8 cellular contexts compared by ENCODE assay signal in the genomic region with DNA sequence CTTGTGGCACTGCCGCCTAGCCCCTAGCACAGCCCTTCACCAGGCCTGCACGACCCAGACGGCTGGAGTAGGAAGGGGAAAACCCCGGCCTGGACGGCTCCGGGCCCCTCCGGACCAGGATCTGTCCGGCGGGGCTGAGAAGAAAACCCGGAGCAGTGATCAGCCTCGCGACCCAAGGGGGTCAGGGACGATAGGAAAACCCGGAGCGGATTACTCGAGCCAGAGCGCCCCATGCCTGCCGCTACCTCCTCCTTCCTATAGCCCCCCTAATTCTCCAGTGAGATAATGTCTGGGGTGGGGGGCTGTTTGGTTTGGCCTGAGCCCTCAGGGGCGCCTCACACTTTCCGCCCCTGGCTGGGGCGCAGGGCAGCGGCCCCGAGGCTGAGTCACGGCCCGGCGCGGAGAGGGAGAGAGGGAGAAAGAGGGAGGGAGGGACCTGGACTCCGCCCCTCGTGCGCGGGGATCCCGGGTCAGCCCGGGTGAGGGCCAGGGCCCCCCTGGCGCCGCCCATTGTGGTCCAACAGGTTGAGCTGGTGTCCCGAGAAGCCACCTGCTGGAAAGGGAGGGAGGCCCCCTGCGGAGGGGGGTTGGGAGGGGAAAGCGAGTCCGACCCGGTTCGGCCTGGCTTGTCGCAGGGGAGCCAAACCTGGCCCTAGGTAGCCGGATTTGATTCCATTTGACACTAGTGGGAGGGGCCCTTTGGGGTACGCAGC. TPM values are rescaled to one million over a fixed set of nuclear protein-coding genes. Genes with fewer than 3 reads are reported as not detected.
DNase-seq lines count a peak whose midpoint lies in the region; ATAC-seq and TF ChIP-seq lines count a peak whose summit lies in the region.

No MANE protein-coding gene starts in this region.

- H3K27ac Mint-ChIP-seq in T-helper 2 cell treated with Interferon-gamma antibody and Interleukin-4, amounts not matched to agents 5 μg/mL and 100 μg/mL, for 36 hours: peak overlapping the region; percentile 93
- H3K27ac Mint-ChIP-seq in progenitor cell of endocrine pancreas: peak overlapping the region; percentile 95

- peak overlapping the region; percentile 95 for H3K27ac ChIP-seq in left ventricle myocardium inferior (replicated peaks)

- H3K9me3 ChIP-seq in left ventricle myocardium inferior (replicated peaks): no peaks in the 10 kb centered on the region

- H3K4me3 Mint-ChIP-seq in T-helper 2 cell treated with Interferon-gamma antibody and Interleukin-4, amounts not matched to agents 5 μg/mL and 100 μg/mL, for 36 hours: peak overlapping the region; percentile 99
- H3K4me3 Mint-ChIP-seq in progenitor cell of endocrine pancreas (ENCODE audit: low read depth): peak overlapping the region; percentile 89

- H3K27me3 Mint-ChIP-seq in T-helper 2 cell treated with Interferon-gamma antibody and Interleukin-4, amounts not matched to agents 5 μg/mL and 100 μg/mL, for 36 hours (ENCODE audit: low read depth): no peaks in the 10 kb centered on the region
- H3K27me3 Mint-ChIP-seq in progenitor cell of endocrine pancreas: no peaks in the 10 kb centered on the region

- peak; percentile 43 for ATAC-seq in HG02759 (IDR thresholded peaks at IDR 0.05; ENCODE audit: unreplicated experiment)

- H3K36me3 Mint-ChIP-seq in T-helper 2 cell treated with Interferon-gamma antibody and Interleukin-4, amounts not matched to agents 5 μg/mL and 100 μg/mL, for 36 hours (ENCODE audit: low read depth): peaks cover 7% of the 10 kb centered on the region
- no peaks in the 10 kb centered on the region for H3K36me3 Mint-ChIP-seq in progenitor cell of endocrine pancreas (ENCODE audit: insufficient read depth)

- no peaks in the 10 kb centered on the region for H3K36me3 ChIP-seq in left ventricle myocardium inferior

- H3K27me3 ChIP-seq in left ventricle myocardium inferior (ENCODE audit: low read depth): no peaks in the 10 kb centered on the region

- peaks cover 63% of the 10 kb centered on the region for H3K4me1 ChIP-seq in left ventricle myocardium inferior

- peak overlapping the region; percentile 95 for H3K4me3 ChIP-seq in left ventricle myocardium inferior

- H3K9me3 Mint-ChIP-seq in T-helper 2 cell treated with Interferon-gamma antibody and Interleukin-4, amounts not matched to agents 5 μg/mL and 100 μg/mL, for 36 hours: no peaks in the 10 kb centered on the region
- no peaks in the 10 kb centered on the region for H3K9me3 Mint-ChIP-seq in progenitor cell of endocrine pancreas (ENCODE audit: low read depth)

- intact Hi-C loops in left ventricle myocardium inferior (cut with micrococcal nuclease): no loop called here

- TF ChIP-seq CTCF in GM10266 (IDR thresholded peaks at IDR 0.05; ENCODE audit: control insufficient read depth, insufficient read depth, low read depth, missing control alignments): no peak
- TF ChIP-seq CTCF in left ventricle myocardium inferior (IDR thresholded peaks at IDR 0.05; ENCODE audit: borderline replicate concordance): no peak
- TF ChIP-seq CTCF in progenitor cell of endocrine pancreas (IDR thresholded peaks at IDR 0.05; ENCODE audit: unreplicated experiment): no peak

- H3K4me1 Mint-ChIP-seq in T-helper 2 cell treated with Interferon-gamma antibody and Interleukin-4, amounts not matched to agents 5 μg/mL and 100 μg/mL, for 36 hours (ENCODE audit: low read depth): peaks cover 38% of the 10 kb centered on the region
- H3K4me1 Mint-ChIP-seq in progenitor cell of endocrine pancreas (ENCODE audit: low read depth): peaks cover 14% of the 10 kb centered on the region

- DNase-seq in GM10266 (ENCODE audit: extremely low spot score) (peak; percentile 87), NCI-H1694 (lab: John Stamatoyannopoulos, UW) (peak; percentile 89), amygdala (lab: John Stamatoyannopoulos, UW) (peak in 53 of 56 donors; percentile 22 to 93 (median 80)), left ventricle myocardium inferior (peak; percentile 89), progenitor cell of endocrine pancreas (ENCODE audit: low spot score, unreplicated experiment) (peak; percentile 98), ureter (ENCODE audit: low spot score) (peak; percentile 97)
- DNase-seq in T-helper 2 cell treated with Interferon-gamma antibody and Interleukin-4, amounts not matched to agents 5 μg/mL and 100 μg/mL, for 36 hours (ENCODE audit: low spot score): peak; percentile 90

RNA-seq across cellular contexts. Expression of a gene that starts 1.7 kb away (rescaled TPM):
- 42.8 TPM for total RNA-seq in left ventricle myocardium inferior
- total RNA-seq in progenitor cell of endocrine pancreas: 28.9 and 29.9 TPM in 2 replicates
- 92.8 TPM for total RNA-seq in ureter

RNA-seq across cellular contexts. Expression of a gene that starts 7.5 kb away (rescaled TPM):
- total RNA-seq in left ventricle myocardium inferior (not detected), progenitor cell of endocrine pancreas (0.84 TPM in 2 replicates), ureter (0.94 TPM)

RNA-seq across cellular contexts. Expression of a gene that starts 17.7 kb away (rescaled TPM):
- total RNA-seq in left ventricle myocardium inferior (30.1 TPM), progenitor cell of endocrine pancreas (53.7 and 55.9 TPM in 2 replicates), ureter (48.3 TPM)

RNA-seq across cellular contexts. Expression of a gene that starts 26.4 kb away (rescaled TPM):
- total RNA-seq in left ventricle myocardium inferior: 17.8 TPM
- total RNA-seq in progenitor cell of endocrine pancreas: 78.7 and 85.8 TPM in 2 replicates
- 24.8 TPM for total RNA-seq in ureter

RNA-seq across cellular contexts. Expression of a gene that starts 30.3 kb away (rescaled TPM):
- total RNA-seq in left ventricle myocardium inferior: 43.0 TPM
- 43.3 and 54.7 TPM in 2 replicates for total RNA-seq in progenitor cell of endocrine pancreas
- 216 TPM for total RNA-seq in ureter

Comparison
In these comparisons a context has a peak if more than half of its experiments do, and no peak if none do; other contexts are left out.
1. Peak in every context shown above with its lines: DNase-seq, ATAC-seq, H3K4me3 ChIP-seq and H3K27ac ChIP-seq.